1 cellular context compared by ENCODE assay signal in the genomic region with DNA sequence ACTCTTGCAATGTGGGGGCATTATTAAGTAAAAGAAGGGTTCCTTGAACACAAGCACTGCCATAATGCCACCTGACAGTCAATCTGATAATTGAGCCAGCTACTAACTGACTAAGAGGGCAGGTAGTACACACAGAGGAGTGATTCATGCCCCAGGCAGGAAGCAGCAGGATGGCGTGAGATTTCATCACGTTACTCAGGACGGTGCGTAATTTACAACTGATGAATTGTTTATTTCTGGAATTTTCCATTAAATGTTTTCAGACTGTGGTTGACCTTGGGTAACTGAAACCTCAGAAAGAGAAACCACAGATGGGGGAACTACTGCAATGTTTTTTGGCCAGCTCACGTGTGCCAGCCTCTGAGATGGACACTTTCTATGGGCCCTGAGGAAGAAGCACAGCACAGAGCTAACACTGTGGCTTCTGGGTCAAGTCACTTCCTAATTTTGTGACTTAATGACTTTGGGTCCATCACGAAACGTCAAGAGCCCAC.
TF ChIP-seq lines count a peak whose summit lies in the region.

No MANE protein-coding gene starts in this region.

TF ChIP-seq in HepG2, 621 proteins besides CTCF, POLR2A, EP300 and RAD21 (continued from another document):
- TF ChIP-seq, protein P1, sequence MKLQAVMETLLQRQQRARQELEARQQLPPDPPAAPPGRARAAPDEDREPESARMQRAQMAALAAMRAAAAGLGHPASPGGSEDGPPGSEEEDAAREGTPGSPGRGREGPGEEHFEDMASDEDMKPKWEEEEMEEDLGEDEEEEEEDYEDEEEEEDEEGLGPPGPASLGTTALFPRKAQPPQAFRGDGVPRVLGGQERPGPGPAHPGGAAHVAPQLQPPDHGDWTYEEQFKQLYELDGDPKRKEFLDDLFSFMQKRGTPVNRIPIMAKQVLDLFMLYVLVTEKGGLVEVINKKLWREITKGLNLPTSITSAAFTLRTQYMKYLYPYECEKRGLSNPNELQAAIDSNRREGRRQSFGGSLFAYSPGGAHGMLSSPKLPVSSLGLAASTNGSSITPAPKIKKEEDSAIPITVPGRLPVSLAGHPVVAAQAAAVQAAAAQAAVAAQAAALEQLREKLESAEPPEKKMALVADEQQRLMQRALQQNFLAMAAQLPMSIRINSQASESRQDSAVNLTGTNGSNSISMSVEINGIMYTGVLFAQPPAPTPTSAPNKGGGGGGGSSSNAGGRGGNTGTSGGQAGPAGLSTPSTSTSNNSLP (IDR thresholded peaks at IDR 0.05; ENCODE audit: low read depth, low read length) = peak; percentile 8; the same call in 1 of the 2 replicates
- TF ChIP-seq CEBPG (CRISPR knock-in tag; IDR thresholded peaks at IDR 0.05) = peak; percentile 53
- TF ChIP-seq ZNF737 (CRISPR knock-in tag; IDR thresholded peaks at IDR 0.05; ENCODE audit: borderline replicate concordance) = no peak
- TF ChIP-seq GABPB1 (CRISPR knock-in tag; IDR thresholded peaks at IDR 0.05) = peak; percentile 55; the same call in 1 of the 2 replicates
- TF ChIP-seq, protein P2, sequence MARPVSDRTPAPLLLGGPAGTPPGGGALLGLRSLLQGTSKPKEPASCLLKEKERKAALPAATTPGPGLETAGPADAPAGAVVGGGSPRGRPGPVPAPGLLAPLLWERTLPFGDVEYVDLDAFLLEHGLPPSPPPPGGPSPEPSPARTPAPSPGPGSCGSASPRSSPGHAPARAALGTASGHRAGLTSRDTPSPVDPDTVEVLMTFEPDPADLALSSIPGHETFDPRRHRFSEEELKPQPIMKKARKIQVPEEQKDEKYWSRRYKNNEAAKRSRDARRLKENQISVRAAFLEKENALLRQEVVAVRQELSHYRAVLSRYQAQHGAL (CRISPR knock-in tag; IDR thresholded peaks at IDR 0.05; ENCODE audit: not compliant biosample characterization) = no peak
- TF ChIP-seq ZNF570 (CRISPR knock-in tag; IDR thresholded peaks at IDR 0.05; ENCODE audit: borderline replicate concordance) = no peak
- TF ChIP-seq GATAD2A (CRISPR knock-in tag; IDR thresholded peaks at IDR 0.05) = peak; percentile 62
- no peak for TF ChIP-seq TEAD3 (CRISPR knock-in tag; optimal IDR thresholded peaks at IDR 0.05; ENCODE audit: borderline replicate concordance)
- TF ChIP-seq PREB (CRISPR knock-in tag; IDR thresholded peaks at IDR 0.05) = no peak
- 0 out of 2 replicates have a peak, but pooled peaks have one; percentile 20 for TF ChIP-seq MIER3 (CRISPR knock-in tag; IDR thresholded peaks at IDR 0.05; ENCODE audit: borderline replicate concordance)
- TF ChIP-seq, protein P3, sequence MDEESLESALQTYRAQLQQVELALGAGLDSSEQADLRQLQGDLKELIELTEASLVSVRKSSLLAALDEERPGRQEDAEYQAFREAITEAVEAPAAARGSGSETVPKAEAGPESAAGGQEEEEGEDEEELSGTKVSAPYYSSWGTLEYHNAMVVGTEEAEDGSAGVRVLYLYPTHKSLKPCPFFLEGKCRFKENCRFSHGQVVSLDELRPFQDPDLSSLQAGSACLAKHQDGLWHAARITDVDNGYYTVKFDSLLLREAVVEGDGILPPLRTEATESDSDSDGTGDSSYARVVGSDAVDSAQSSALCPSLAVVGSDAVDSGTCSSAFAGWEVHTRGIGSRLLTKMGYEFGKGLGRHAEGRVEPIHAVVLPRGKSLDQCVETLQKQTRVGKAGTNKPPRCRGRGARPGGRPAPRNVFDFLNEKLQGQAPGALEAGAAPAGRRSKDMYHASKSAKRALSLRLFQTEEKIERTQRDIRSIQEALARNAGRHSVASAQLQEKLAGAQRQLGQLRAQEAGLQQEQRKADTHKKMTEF (CRISPR knock-in tag; IDR thresholded peaks at IDR 0.05) = 0 out of 2 replicates have a peak, but pooled peaks have one; percentile 30
- no peak for TF ChIP-seq ZNF788 (CRISPR knock-in tag; IDR thresholded peaks at IDR 0.05; ENCODE audit: borderline replicate concordance)
